Comparison of ENCODE assay signal across 29 cellular contexts in genomic region chr22:28832731-28833130, GRCh38.
"Had no signal": no experiment of that assay in that cellular context is flagged by ENCODE, and none has a peak within 500 bp of the region (broad histone marks: within the 10 kb centered on the region; RNA-seq: fewer than 3 reads in every experiment).

No MANE protein-coding gene starts in this region.

- H3K27me3 ChIP-seq: heart right ventricle, hepatocyte, pancreas, tibial nerve, uterus had no signal

- H3K36me3 ChIP-seq: pancreas, prostate gland, uterus had no signal

- H3K4me3 ChIP-seq: heart right ventricle, hepatocyte, left ventricle myocardium inferior, lung, pancreas, prostate gland, skin epidermis, tibial nerve, uterus had no signal

- ATAC-seq: heart right ventricle, left colon, pancreas, right cardiac atrium, sciatic nerve had no signal

- H3K9me3 ChIP-seq: heart right ventricle, left ventricle myocardium inferior, pancreas, prostate gland, tibial nerve, uterus had no signal

- H3K4me3 Mint-ChIP-seq: mesothelial cell of epicardium; nephron; neural crest cell; stimulated activated naive CD8-positive, alpha-beta T cell treated with anti-CD3 and anti-CD28 coated beads, Interleukin-15, amount 100 ng/mL, for 72 hours; type B pancreatic cell had no signal

- DNase-seq: heart right ventricle; kidney; left colon; left ventricle myocardium inferior; mesendoderm; naive B cell; nucleus accumbens; pancreas; posterior cingulate gyrus; retina; right cardiac atrium; stimulated activated CD4-positive, alpha-beta T cell treated with anti-CD3 and anti-CD28 coated beads, Interleukin-12 subunit alpha, Interleukin-12 subunit beta, amount 100 ng/mL, for 4 hours; stimulated activated CD4-positive, alpha-beta T cell treated with anti-CD3 and anti-CD28 coated beads, Interleukin-15, amount 100 ng/mL, for 24 hours; stimulated activated CD4-positive, alpha-beta T cell treated with anti-CD3 and anti-CD28 coated beads, Interleukin-2, amount 100 ng/mL, for 24 hours; stimulated activated CD4-positive, alpha-beta T cell treated with anti-CD3 and anti-CD28 coated beads, Interleukin-4, amount 100 ng/mL, for 1 hour; stimulated activated naive CD4-positive, alpha-beta T cell treated with Interleukin-2 at 50 U/mL for 16 hours; stimulated activated naive CD8-positive, alpha-beta T cell treated with anti-CD3 and anti-CD28 coated beads, Interleukin-15, amount 100 ng/mL, for 72 hours; substantia nigra; uterus had no signal

- H3K27ac ChIP-seq: heart right ventricle, hepatocyte, left ventricle myocardium inferior, pancreas, prostate gland, skin epidermis, tibial nerve, uterus had no signal

- H3K4me1 Mint-ChIP-seq: mesothelial cell of epicardium had no signal

- H3K9me3 Mint-ChIP-seq: mesothelial cell of epicardium; naive B cell; nephron; neural crest cell; stimulated activated naive CD8-positive, alpha-beta T cell treated with anti-CD3 and anti-CD28 coated beads, Interleukin-15, amount 100 ng/mL, for 72 hours; type B pancreatic cell had no signal

- H3K27ac Mint-ChIP-seq: mesothelial cell of epicardium, nephron, type B pancreatic cell had no signal

- H3K27me3 Mint-ChIP-seq: stimulated activated naive CD8-positive, alpha-beta T cell treated with anti-CD3 and anti-CD28 coated beads, Interleukin-15, amount 100 ng/mL, for 72 hours; type B pancreatic cell had no signal

- H3K4me1 ChIP-seq: uterus had no signal
